2 cellular contexts compared by ENCODE assay signal in the genomic region with DNA sequence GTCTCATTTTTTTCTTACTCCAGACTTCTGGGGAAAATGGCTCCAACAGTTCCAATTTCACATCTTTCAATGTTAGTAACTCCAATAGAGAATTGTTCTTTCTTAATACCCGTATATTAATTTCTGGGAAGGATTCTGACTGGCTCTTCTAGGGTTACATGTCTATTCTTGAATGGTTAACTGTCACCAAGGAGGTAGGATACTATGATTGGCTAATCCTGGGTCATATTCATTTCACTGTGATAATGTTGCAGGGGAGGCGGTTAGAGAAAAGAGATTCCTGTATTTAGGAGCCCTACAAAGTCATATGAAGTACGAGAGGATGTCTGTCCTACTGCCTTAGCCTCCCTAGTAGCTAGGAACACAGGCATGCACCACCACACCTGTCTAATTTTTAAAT.
TF ChIP-seq lines count a peak whose summit lies in the region.

No MANE protein-coding gene starts in this region.

TF ChIP-seq in HCT116, 20 proteins besides CTCF, POLR2A, EP300 and RAD21:
- no peak for TF ChIP-seq TCF7L2 (IDR thresholded peaks at IDR 0.05; ENCODE audit: borderline replicate concordance, extremely low read depth, insufficient read depth, insufficient read length)
- TF ChIP-seq FOSL1 (IDR thresholded peaks at IDR 0.05; ENCODE audit: low read depth) = no peak
- TF ChIP-seq POLR2AphosphoS5 (IDR thresholded peaks at IDR 0.05; ENCODE audit: low read depth, low read length) = no peak
- TF ChIP-seq, protein P1, sequence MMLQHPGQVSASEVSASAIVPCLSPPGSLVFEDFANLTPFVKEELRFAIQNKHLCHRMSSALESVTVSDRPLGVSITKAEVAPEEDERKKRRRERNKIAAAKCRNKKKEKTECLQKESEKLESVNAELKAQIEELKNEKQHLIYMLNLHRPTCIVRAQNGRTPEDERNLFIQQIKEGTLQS (IDR thresholded peaks at IDR 0.05) = no peak
- TF ChIP-seq EZH2phosphoT487 (IDR thresholded peaks at IDR 0.05; ENCODE audit: borderline replicate concordance) = no peak
- TF ChIP-seq CEBPB (IDR thresholded peaks at IDR 0.05; ENCODE audit: low read depth) = no peak
- no peak for TF ChIP-seq SRF (IDR thresholded peaks at IDR 0.05; ENCODE audit: low read depth)
- TF ChIP-seq, protein P2, sequence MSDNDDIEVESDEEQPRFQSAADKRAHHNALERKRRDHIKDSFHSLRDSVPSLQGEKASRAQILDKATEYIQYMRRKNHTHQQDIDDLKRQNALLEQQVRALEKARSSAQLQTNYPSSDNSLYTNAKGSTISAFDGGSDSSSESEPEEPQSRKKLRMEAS (IDR thresholded peaks at IDR 0.05) = no peak
- no peak for TF ChIP-seq JUND (IDR thresholded peaks at IDR 0.05)
- TF ChIP-seq EZH2 (IDR thresholded peaks at IDR 0.05) = no peak
- no peak for TF ChIP-seq CBX3 (IDR thresholded peaks at IDR 0.05; ENCODE audit: low read depth)
- TF ChIP-seq ELF1 (IDR thresholded peaks at IDR 0.05; ENCODE audit: borderline replicate concordance, low read depth) = no peak
- TF ChIP-seq, protein P3, sequence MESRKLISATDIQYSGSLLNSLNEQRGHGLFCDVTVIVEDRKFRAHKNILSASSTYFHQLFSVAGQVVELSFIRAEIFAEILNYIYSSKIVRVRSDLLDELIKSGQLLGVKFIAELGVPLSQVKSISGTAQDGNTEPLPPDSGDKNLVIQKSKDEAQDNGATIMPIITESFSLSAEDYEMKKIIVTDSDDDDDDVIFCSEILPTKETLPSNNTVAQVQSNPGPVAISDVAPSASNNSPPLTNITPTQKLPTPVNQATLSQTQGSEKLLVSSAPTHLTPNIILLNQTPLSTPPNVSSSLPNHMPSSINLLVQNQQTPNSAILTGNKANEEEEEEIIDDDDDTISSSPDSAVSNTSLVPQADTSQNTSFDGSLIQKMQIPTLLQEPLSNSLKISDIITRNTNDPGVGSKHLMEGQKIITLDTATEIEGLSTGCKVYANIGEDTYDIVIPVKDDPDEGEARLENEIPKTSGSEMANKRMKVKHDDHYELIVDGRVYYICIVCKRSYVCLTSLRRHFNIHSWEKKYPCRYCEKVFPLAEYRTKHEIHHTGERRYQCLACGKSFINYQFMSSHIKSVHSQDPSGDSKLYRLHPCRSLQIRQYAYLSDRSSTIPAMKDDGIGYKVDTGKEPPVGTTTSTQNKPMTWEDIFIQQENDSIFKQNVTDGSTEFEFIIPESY (IDR thresholded peaks at IDR 0.05; ENCODE audit: extremely low read depth, insufficient replicate concordance, low read length) = no peak
- no peak for TF ChIP-seq ZNF274 (IDR thresholded peaks at IDR 0.05; ENCODE audit: low read depth, low read length)
- no peak for TF ChIP-seq SIN3A (IDR thresholded peaks at IDR 0.05; ENCODE audit: low read depth)

TF ChIP-seq in K562, 482 proteins besides CTCF, POLR2A, EP300 and RAD21:
- no peak for TF ChIP-seq ELF1 (tag; IDR thresholded peaks at IDR 0.05)
- no peak for TF ChIP-seq GTF2E2 (tag; IDR thresholded peaks at IDR 0.05)
- TF ChIP-seq ZNF778 (CRISPR knock-in tag; IDR thresholded peaks at IDR 0.05) = no peak
- TF ChIP-seq TBL1XR1 (IDR thresholded peaks at IDR 0.05; ENCODE audit: low read length in 2 of 2) = no peak
- no peak for TF ChIP-seq ZNF384 (IDR thresholded peaks at IDR 0.05; ENCODE audit: low read depth, low read length)
- TF ChIP-seq, protein P1 (IDR thresholded peaks at IDR 0.05) = no peak
- TF ChIP-seq, protein P1 (CRISPR knock-in tag; conservative IDR thresholded peaks at IDR 0.05) = no peak
- TF ChIP-seq ZNF589 (CRISPR knock-in tag; IDR thresholded peaks at IDR 0.05; ENCODE audit: low read depth) = no peak
- TF ChIP-seq MXI1 (IDR thresholded peaks at IDR 0.05; ENCODE audit: low read depth, low read length) = no peak
- no peak for TF ChIP-seq RUNX1 (IDR thresholded peaks at IDR 0.05; ENCODE audit: low read depth)
- TF ChIP-seq FOXJ2 (tag; IDR thresholded peaks at IDR 0.05) = no peak
- no peak for TF ChIP-seq ETV6 (IDR thresholded peaks at IDR 0.05; ENCODE audit: borderline replicate concordance in 1 of 2, low read depth in 2 of 2, low read length in 1 of 2)
- no peak for TF ChIP-seq ETV6 (CRISPR knock-in tag; IDR thresholded peaks at IDR 0.05; ENCODE audit: borderline replicate concordance)
- TF ChIP-seq, protein P4, sequence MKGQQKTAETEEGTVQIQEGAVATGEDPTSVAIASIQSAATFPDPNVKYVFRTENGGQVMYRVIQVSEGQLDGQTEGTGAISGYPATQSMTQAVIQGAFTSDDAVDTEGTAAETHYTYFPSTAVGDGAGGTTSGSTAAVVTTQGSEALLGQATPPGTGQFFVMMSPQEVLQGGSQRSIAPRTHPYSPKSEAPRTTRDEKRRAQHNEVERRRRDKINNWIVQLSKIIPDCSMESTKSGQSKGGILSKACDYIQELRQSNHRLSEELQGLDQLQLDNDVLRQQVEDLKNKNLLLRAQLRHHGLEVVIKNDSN (CRISPR knock-in tag; IDR thresholded peaks at IDR 0.05) = no peak
- no peak for TF ChIP-seq BDP1 (IDR thresholded peaks at IDR 0.05; ENCODE audit: insufficient read depth, insufficient read length)
- TF ChIP-seq, protein P5, sequence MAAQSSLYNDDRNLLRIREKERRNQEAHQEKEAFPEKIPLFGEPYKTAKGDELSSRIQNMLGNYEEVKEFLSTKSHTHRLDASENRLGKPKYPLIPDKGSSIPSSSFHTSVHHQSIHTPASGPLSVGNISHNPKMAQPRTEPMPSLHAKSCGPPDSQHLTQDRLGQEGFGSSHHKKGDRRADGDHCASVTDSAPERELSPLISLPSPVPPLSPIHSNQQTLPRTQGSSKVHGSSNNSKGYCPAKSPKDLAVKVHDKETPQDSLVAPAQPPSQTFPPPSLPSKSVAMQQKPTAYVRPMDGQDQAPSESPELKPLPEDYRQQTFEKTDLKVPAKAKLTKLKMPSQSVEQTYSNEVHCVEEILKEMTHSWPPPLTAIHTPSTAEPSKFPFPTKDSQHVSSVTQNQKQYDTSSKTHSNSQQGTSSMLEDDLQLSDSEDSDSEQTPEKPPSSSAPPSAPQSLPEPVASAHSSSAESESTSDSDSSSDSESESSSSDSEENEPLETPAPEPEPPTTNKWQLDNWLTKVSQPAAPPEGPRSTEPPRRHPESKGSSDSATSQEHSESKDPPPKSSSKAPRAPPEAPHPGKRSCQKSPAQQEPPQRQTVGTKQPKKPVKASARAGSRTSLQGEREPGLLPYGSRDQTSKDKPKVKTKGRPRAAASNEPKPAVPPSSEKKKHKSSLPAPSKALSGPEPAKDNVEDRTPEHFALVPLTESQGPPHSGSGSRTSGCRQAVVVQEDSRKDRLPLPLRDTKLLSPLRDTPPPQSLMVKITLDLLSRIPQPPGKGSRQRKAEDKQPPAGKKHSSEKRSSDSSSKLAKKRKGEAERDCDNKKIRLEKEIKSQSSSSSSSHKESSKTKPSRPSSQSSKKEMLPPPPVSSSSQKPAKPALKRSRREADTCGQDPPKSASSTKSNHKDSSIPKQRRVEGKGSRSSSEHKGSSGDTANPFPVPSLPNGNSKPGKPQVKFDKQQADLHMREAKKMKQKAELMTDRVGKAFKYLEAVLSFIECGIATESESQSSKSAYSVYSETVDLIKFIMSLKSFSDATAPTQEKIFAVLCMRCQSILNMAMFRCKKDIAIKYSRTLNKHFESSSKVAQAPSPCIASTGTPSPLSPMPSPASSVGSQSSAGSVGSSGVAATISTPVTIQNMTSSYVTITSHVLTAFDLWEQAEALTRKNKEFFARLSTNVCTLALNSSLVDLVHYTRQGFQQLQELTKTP (IDR thresholded peaks at IDR 0.05; ENCODE audit: low read depth in 1 of 2, partially characterized antibody in 2 of 2) = no peak
TF ChIP-seq in K562: peak in this region for 0.
